Comparison of ENCODE assay signal across 8 cellular contexts in genomic region chr16:69187387-69187890, GRCh38. TPM values are rescaled to one million over a fixed set of nuclear protein-coding genes. Genes with fewer than 3 reads are reported as not detected.
DNase-seq lines count a peak whose midpoint lies in the region; ATAC-seq and TF ChIP-seq lines count a peak whose summit lies in the region.

No MANE protein-coding gene starts in this region.

- H4K20me1 ChIP-seq in KMS-11 (ENCODE audit: insufficient read depth), result no peaks in the 10 kb centered on the region

- H3K4me2 ChIP-seq in KMS-11, result peak overlapping the region; percentile 94

- ATAC-seq in GM21528 (IDR thresholded peaks at IDR 0.05; ENCODE audit: low FRiP score, unreplicated experiment), result peak; percentile 45
- peak; percentile 42 for ATAC-seq in mucosa of descending colon
- peak; percentile 17 for ATAC-seq in stimulated activated naive CD8-positive, alpha-beta T cell treated with anti-CD3 and anti-CD28 coated beads, Interleukin-15, Interleukin-2, amounts not matched to agents 100 U/mL and 50 U/mL, for 24 hours

- peak; percentile 46 for DNase-seq in Daoy (ENCODE audit: low read depth)
- DNase-seq in activated CD8-positive, alpha-beta memory T cell treated with anti-CD3 and anti-CD28 coated beads for 24 hours, result peak; percentile 79
- DNase-seq in mucosa of descending colon, result peak; percentile 53 to 79 (median 76)
- peak; percentile 57 for DNase-seq in stimulated activated naive CD8-positive, alpha-beta T cell treated with anti-CD3 and anti-CD28 coated beads, Interleukin-15, Interleukin-2, amounts not matched to agents 100 U/mL and 50 U/mL, for 24 hours
- no peak for DNase-seq in NOMO-1 treated with DMSO at 0.1 percent for 48 hours (lab: John Stamatoyannopoulos, UW; ENCODE audit: unreplicated experiment)

- peaks cover 28% of the 10 kb centered on the region for H3K79me2 ChIP-seq in KMS-11 (ENCODE audit: insufficient read depth, low read depth)

- H3K4me1 ChIP-seq in KMS-11 (ENCODE audit: low read depth, poor library complexity, severe bottlenecking), result peaks cover 72% of the 10 kb centered on the region
- H3K4me1 ChIP-seq in endocrine pancreas (ENCODE audit: control insufficient read depth, insufficient read depth, low read length), result no peaks in the 10 kb centered on the region
- peaks cover 19% of the 10 kb centered on the region for H3K4me1 ChIP-seq in mucosa of descending colon (ENCODE audit: low read depth)

- peak overlapping the region; percentile 50 for H3K9ac ChIP-seq in KMS-11
- peak overlapping the region; percentile 58 for H3K9ac ChIP-seq in endocrine pancreas (ENCODE audit: control insufficient read depth, insufficient read depth, low read length)

- no peaks in the 10 kb centered on the region for H3K27me3 ChIP-seq in KMS-11 (ENCODE audit: insufficient read depth, low read depth)
- no peaks in the 10 kb centered on the region for H3K27me3 ChIP-seq in endocrine pancreas (ENCODE audit: control insufficient read depth, insufficient read depth, low read length)

- TF ChIP-seq CTCF in KMS-11 (conservative IDR thresholded peaks at IDR 0.05; ENCODE audit: low read depth, low read length) (no peak), mucosa of descending colon (IDR thresholded peaks at IDR 0.05) (no peak)

- peak overlapping the region; percentile 67; the same call in 1 of the 2 replicates for H2AFZ ChIP-seq in KMS-11 (ENCODE audit: low read depth)

- no peaks in the 10 kb centered on the region for H3K36me3 ChIP-seq in KMS-11 (ENCODE audit: insufficient read depth)
- H3K36me3 ChIP-seq in endocrine pancreas (ENCODE audit: control insufficient read depth, insufficient read depth, low read length), result no peaks in the 10 kb centered on the region
- H3K36me3 ChIP-seq in mucosa of descending colon (ENCODE audit: low read depth), result no peaks in the 10 kb centered on the region

- intact Hi-C loops in mucosa of descending colon (cut with DNase I, micrococcal nuclease), result no loop called here

- no peaks in the 10 kb centered on the region for H3K9me3 ChIP-seq in endocrine pancreas (ENCODE audit: control insufficient read depth, low read length)
- no peaks in the 10 kb centered on the region for H3K9me3 ChIP-seq in mucosa of descending colon

- H3K27ac ChIP-seq in KMS-11, result peak overlapping the region; percentile 73

- H3K4me3 ChIP-seq in KMS-11 (IDR thresholded peaks at IDR 0.05; ENCODE audit: insufficient read depth, low read depth, low read length), result no peak overlapping the region
- no peak overlapping the region for H3K4me3 ChIP-seq in endocrine pancreas (ENCODE audit: control insufficient read depth, insufficient read depth, low read length)
- H3K4me3 ChIP-seq in mucosa of descending colon, result peak overlapping the region; percentile 59

RNA-seq across cellular contexts. Expression of gene SNTB2, which starts 0.5 kb away (rescaled TPM):
- 5.6 and 6.8 TPM in 2 replicates for total RNA-seq in Daoy (2014; rRNA removed; shearing (Covaris generic))
- total RNA-seq in mucosa of descending colon, result 10 to 100 TPM; 28.7 to 50.9 (median 34.0) TPM

RNA-seq across cellular contexts. Expression of gene UTP4, which starts 55.0 kb away (rescaled TPM):
- total RNA-seq in Daoy (2014; rRNA removed; shearing (Covaris generic)), result 24.3 and 47.0 TPM in 2 replicates
- total RNA-seq in mucosa of descending colon, result 10 to 100 TPM; 18.6 to 33.2 (median 24.6) TPM

RNA-seq across cellular contexts. Expression of gene CHTF8, which starts 55.1 kb away (rescaled TPM):
- 32.7 and 46.9 TPM in 2 replicates for total RNA-seq in Daoy (2014; rRNA removed; shearing (Covaris generic))
- 100 to 1,000 TPM in 1 of 3 donors, 10 to 100 TPM in 2; 88.5 to 107 (median 94.5) TPM for total RNA-seq in mucosa of descending colon
